ENCODE assay signal across 1 cellular context in genomic region chr17:30823425-30823824, GRCh38.
TF ChIP-seq lines count a peak whose summit lies in the region.

No MANE protein-coding gene starts in this region.

TF ChIP-seq in liver, 16 proteins besides CTCF, POLR2A, EP300 and RAD21 (continued from another document):
- TF ChIP-seq, protein P1, sequence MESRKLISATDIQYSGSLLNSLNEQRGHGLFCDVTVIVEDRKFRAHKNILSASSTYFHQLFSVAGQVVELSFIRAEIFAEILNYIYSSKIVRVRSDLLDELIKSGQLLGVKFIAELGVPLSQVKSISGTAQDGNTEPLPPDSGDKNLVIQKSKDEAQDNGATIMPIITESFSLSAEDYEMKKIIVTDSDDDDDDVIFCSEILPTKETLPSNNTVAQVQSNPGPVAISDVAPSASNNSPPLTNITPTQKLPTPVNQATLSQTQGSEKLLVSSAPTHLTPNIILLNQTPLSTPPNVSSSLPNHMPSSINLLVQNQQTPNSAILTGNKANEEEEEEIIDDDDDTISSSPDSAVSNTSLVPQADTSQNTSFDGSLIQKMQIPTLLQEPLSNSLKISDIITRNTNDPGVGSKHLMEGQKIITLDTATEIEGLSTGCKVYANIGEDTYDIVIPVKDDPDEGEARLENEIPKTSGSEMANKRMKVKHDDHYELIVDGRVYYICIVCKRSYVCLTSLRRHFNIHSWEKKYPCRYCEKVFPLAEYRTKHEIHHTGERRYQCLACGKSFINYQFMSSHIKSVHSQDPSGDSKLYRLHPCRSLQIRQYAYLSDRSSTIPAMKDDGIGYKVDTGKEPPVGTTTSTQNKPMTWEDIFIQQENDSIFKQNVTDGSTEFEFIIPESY (IDR thresholded peaks at IDR 0.05) = no peak
- no peak for TF ChIP-seq HNF4A (conservative IDR thresholded peaks at IDR 0.05)
- TF ChIP-seq TAF1 (conservative IDR thresholded peaks at IDR 0.05) = no peak
- no peak for TF ChIP-seq SP1 (IDR thresholded peaks at IDR 0.05)
- no peak for TF ChIP-seq GABPA (IDR thresholded peaks at IDR 0.05 in 1 of 2, conservative IDR thresholded peaks at IDR 0.05 in 1 of 2)
- no peak for TF ChIP-seq MAX (IDR thresholded peaks at IDR 0.05)
